2 cellular contexts compared by ENCODE assay signal in the genomic region with DNA sequence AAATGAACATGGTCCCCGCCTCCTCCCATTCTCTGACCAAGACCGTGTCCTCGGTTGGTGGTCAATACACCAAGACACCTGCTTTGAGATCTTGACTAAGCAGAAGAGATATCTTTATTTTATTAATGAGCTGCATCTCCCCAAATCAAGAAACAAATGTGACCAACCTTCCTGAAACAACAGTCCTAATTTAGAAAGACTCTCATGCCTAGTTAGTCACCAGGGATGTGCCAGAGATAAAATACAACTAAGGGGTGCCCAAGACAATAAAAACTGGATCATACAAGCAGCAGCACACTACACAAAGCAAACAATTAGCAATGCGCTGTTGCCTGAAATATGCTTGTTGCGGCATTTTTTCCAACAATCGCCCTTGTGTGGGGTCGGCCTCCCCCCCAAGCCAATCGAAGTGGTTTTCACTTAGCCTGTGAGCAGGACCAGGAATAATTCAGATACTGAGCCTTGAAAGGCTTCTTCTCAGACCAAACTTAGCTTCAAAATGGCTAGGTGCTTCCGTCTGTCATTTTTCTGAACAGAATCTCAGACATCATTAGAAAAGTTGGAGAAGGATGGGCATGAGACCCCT.
TF ChIP-seq lines count a peak whose summit lies in the region.

No MANE protein-coding gene starts in this region.

TF ChIP-seq in SK-N-SH, 30 proteins besides CTCF, POLR2A, EP300 and RAD21 (continued from another document):
- no peak for TF ChIP-seq ZBTB33 (IDR thresholded peaks at IDR 0.05; ENCODE audit: borderline replicate concordance, low read depth)
- no peak for TF ChIP-seq CHD2 (IDR thresholded peaks at IDR 0.05; ENCODE audit: low read length, partially characterized antibody)
- TF ChIP-seq JUND (IDR thresholded peaks at IDR 0.05): no peak
- TF ChIP-seq FOXM1 (IDR thresholded peaks at IDR 0.05; ENCODE audit: low read depth): no peak
- no peak for TF ChIP-seq RFX5 (IDR thresholded peaks at IDR 0.05; ENCODE audit: low read length)
- TF ChIP-seq REST (IDR thresholded peaks at IDR 0.05; ENCODE audit: low read depth, low read length): no peak

TF ChIP-seq in SK-N-SH treated with all-trans-retinoic acid at 6 μM for 48 hours, 23 proteins besides CTCF, POLR2A, EP300 and RAD21 (continued from another document):
- TF ChIP-seq POU6F1 (CRISPR knock-in tag; IDR thresholded peaks at IDR 0.05; ENCODE audit: borderline replicate concordance, low read depth) (no peak), ZFP3 (CRISPR knock-in tag; IDR thresholded peaks at IDR 0.05) (no peak), SNAI2 (CRISPR knock-in tag; IDR thresholded peaks at IDR 0.05) (no peak), ZNF70 (CRISPR knock-in tag; IDR thresholded peaks at IDR 0.05) (no peak)
- TF ChIP-seq, protein P1, sequence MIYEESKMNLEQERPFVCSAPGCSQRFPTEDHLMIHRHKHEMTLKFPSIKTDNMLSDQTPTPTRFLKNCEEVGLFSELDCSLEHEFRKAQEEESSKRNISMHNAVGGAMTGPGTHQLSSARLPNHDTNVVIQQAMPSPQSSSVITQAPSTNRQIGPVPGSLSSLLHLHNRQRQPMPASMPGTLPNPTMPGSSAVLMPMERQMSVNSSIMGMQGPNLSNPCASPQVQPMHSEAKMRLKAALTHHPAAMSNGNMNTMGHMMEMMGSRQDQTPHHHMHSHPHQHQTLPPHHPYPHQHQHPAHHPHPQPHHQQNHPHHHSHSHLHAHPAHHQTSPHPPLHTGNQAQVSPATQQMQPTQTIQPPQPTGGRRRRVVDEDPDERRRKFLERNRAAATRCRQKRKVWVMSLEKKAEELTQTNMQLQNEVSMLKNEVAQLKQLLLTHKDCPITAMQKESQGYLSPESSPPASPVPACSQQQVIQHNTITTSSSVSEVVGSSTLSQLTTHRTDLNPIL (CRISPR knock-in tag; IDR thresholded peaks at IDR 0.05; ENCODE audit: low read depth): no peak
